ENCODE assay signal across 17 cellular contexts in the genomic region with DNA sequence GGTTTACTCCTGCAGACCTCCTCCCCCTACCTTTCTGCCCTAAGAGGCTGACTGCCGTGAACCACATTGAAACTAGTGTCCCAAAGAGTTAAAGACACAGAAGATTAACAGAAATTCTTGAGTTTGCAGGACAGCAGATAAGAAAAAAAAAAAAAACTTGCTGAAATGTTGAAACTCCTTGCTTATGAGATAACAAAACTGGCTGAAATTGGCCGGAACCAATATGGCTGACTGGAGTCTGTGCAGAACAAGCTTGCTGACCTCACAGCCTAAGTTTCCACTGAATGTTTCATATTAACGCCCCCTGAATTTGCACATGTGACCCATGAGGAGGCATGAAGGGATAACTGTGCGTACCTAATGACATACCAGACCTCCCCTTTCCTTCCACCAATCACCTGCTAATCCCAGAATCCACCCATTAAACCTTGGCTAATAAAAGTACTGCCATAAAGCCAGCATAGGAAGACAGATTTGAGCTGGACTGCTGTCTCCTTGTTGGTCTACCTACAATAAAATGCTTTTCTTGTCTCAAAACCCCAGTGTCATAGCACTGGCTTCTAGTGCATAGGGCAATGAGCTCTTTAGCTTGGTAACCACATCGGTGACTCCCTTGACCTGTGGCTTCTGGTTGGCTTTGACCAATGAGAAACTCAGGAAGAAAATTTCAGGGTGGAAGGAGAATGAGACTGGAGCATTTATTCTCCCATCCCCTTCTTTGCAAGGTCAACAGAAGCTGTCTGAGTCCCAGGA.
DNase-seq lines count a peak whose midpoint lies in the region; ATAC-seq and TF ChIP-seq lines count a peak whose summit lies in the region.
"Had no signal": no experiment of that assay in that cellular context is flagged by ENCODE, and none has a peak within 500 bp of the region (broad histone marks: within the 10 kb centered on the region; RNA-seq: fewer than 3 reads in every experiment).

No MANE protein-coding gene starts in this region.

- H3K9me3 ChIP-seq in body of pancreas (no peaks in the 10 kb centered on the region), osteoblast (ENCODE audit: low read depth, low read length) (no peaks in the 10 kb centered on the region), Caco-2 (no peaks in the 10 kb centered on the region)
- H3K9me3 ChIP-seq: MG63 had no signal

- BruUV-seq in Caco-2 (replicated peaks; lab: Mats Ljungman, UMichigan) = no TSS peak

- TF ChIP-seq CTCF in body of pancreas (IDR thresholded peaks at IDR 0.05) (no peak), osteoblast (IDR thresholded peaks at IDR 0.05; ENCODE audit: extremely low read depth, low read depth, low read length) (no peak), Caco-2 (IDR thresholded peaks at IDR 0.05; ENCODE audit: insufficient read depth in 1 of 2, low read depth in 1 of 2, low read length in 1 of 2, severe bottlenecking in 1 of 2, unreplicated experiment in 1 of 2) (no peak)

- no peak for TF ChIP-seq POLR2A in body of pancreas (IDR thresholded peaks at IDR 0.05)

- peak overlapping the region; percentile 10 for H3K4me2 ChIP-seq in osteoblast (ENCODE audit: insufficient read depth, low read length)

- no peaks in the 10 kb centered on the region for H3K9me3 Mint-ChIP-seq in Caco-2 (ENCODE audit: unreplicated experiment)
- H3K9me3 Mint-ChIP-seq: CD4-positive, alpha-beta T cell had no signal

- no peaks in the 10 kb centered on the region for H3K4me1 Mint-ChIP-seq in Caco-2 (ENCODE audit: low read depth, unreplicated experiment)
- H3K4me1 Mint-ChIP-seq: B cell, IgD-negative memory B cell had no signal

- H3K4me3 ChIP-seq in body of pancreas (no peak overlapping the region), osteoblast (ENCODE audit: insufficient read depth, low read length) (no peak overlapping the region), Caco-2 (ENCODE audit: low read depth, low read length) (no peak overlapping the region), H7 (ENCODE audit: insufficient read depth, low read depth, low read length) (no peak overlapping the region)
- H3K4me3 ChIP-seq: GM12878, MG63 had no signal

- peaks cover 21% of the 10 kb centered on the region for H3K4me1 ChIP-seq in body of pancreas
- H3K4me1 ChIP-seq in osteoblast (ENCODE audit: insufficient read depth, low read length) = peaks cover 6% of the 10 kb centered on the region
- no peaks in the 10 kb centered on the region for H3K4me1 ChIP-seq in Caco-2

- POLR2A ChIA-PET in Caco-2 (lab: Charles Lee) = no interaction called here

- peak overlapping the region in 1 of 4 donors; percentile 27 for H3K27ac ChIP-seq in body of pancreas
- H3K27ac ChIP-seq in osteoblast (ENCODE audit: low read depth, low read length) = no peak overlapping the region

- H3K27me3 ChIP-seq in body of pancreas (no peaks in the 10 kb centered on the region), osteoblast (ENCODE audit: insufficient read depth, low read length) (no peaks in the 10 kb centered on the region), Caco-2 (replicated peaks; ENCODE audit: control insufficient read depth, insufficient read depth, low read length) (no peaks in the 10 kb centered on the region), H7 (ENCODE audit: control insufficient read depth, insufficient read depth, low read length) (no peaks in the 10 kb centered on the region)
- H3K27me3 ChIP-seq: MG63 had no signal

- H4K20me1 ChIP-seq in osteoblast (ENCODE audit: insufficient read depth, low read length) = no peaks in the 10 kb centered on the region

- DNase-seq in Right ventricle myocardium inferior (ENCODE audit: missing footprints) = no peak
- DNase-seq in Right ventricle myocardium superior = no peak
- DNase-seq in body of pancreas = no peak
- no peak for DNase-seq in osteoblast (ENCODE audit: insufficient read length, low spot score, missing footprints)
- DNase-seq in Caco-2 = no peak
- no peak for DNase-seq in cerebellum (ENCODE audit: low spot score)
- no peak for DNase-seq in H7
- DNase-seq: CD4-positive, alpha-beta T cell; DMS153; NCI-H1105; NCI-H2081; NCI-H446 treated with DMSO at 0.1 percent for 48 hours; SIG-M5 had no signal

- no peak overlapping the region for H3K4me3 Mint-ChIP-seq in Caco-2 (ENCODE audit: unreplicated experiment)
- H3K4me3 Mint-ChIP-seq: B cell; CD4-positive, alpha-beta T cell; IgD-negative memory B cell had no signal

- H3K36me3 Mint-ChIP-seq in Caco-2 (ENCODE audit: insufficient read depth, unreplicated experiment) = no peaks in the 10 kb centered on the region
- H3K36me3 Mint-ChIP-seq: IgD-negative memory B cell had no signal

- WGBS in body of pancreas, 2 donors = 71 to 79% methylated on average over 5 of the region's 5 CpGs

- H2AFZ ChIP-seq in osteoblast (ENCODE audit: low read length) = peak overlapping the region; percentile 53

- CTCF ChIA-PET in Caco-2 (lab: Charles Lee) = no interaction called here

- intact Hi-C loops in Right ventricle myocardium inferior (cut with DNase I) (no loop called here), Right ventricle myocardium superior (cut with DNase I) (no loop called here), body of pancreas (cut with DNase I) (no loop called here), Caco-2 (cut with micrococcal nuclease; ENCODE audit: unreplicated experiment) (no loop called here)

- no peaks in the 10 kb centered on the region for H3K79me2 ChIP-seq in osteoblast (ENCODE audit: insufficient read depth, low read length)

- ATAC-seq in Right ventricle myocardium inferior = peak; percentile 3
- ATAC-seq in Right ventricle myocardium superior (ENCODE audit: poor library complexity) = no peak
- peak; percentile 18 for ATAC-seq in body of pancreas
- ATAC-seq: GM12878 had no signal

- no peak overlapping the region for H3K27ac Mint-ChIP-seq in Caco-2 (ENCODE audit: unreplicated experiment)
- H3K27ac Mint-ChIP-seq: B cell; CD4-positive, alpha-beta T cell; IgD-negative memory B cell had no signal

- no peaks in the 10 kb centered on the region for H3K36me3 ChIP-seq in body of pancreas (replicated peaks in 1 of 2; ENCODE audit: insufficient read depth in 1 of 2, low read depth in 2 of 2)
- no peaks in the 10 kb centered on the region for H3K36me3 ChIP-seq in osteoblast (ENCODE audit: insufficient read depth, low read length)
- H3K36me3 ChIP-seq in Caco-2 (ENCODE audit: control insufficient read depth, insufficient read depth, low read length) = no peaks in the 10 kb centered on the region
- H3K36me3 ChIP-seq in H7 (replicated peaks; ENCODE audit: control insufficient read depth, insufficient read depth, low read length) = no peaks in the 10 kb centered on the region
- H3K36me3 ChIP-seq: MG63 had no signal

- H3K27me3 Mint-ChIP-seq in Caco-2 (ENCODE audit: insufficient read depth, unreplicated experiment) = no peaks in the 10 kb centered on the region
- H3K27me3 Mint-ChIP-seq: IgD-negative memory B cell had no signal
